In genomic region chr9:20191239-20191840, GRCh38 we compare ENCODE assay signal across 26 cellular contexts.
A peak's percentile ranks its signal among the peaks of the same experiment; 100 is the strongest.
DNase-seq lines count a peak whose midpoint lies in the region; ATAC-seq and TF ChIP-seq lines count a peak whose summit lies in the region.
"Had no signal": no experiment of that assay in that cellular context is flagged by ENCODE, and none has a peak within 500 bp of the region (broad histone marks: within the 10 kb centered on the region; RNA-seq: fewer than 3 reads in every experiment).

No MANE protein-coding gene starts in this region.

- no peak for ATAC-seq in natural killer cell treated with Interleukin-12 subunit alpha and Interleukin-12 subunit beta and Interleukin-15 and Interleukin-18, amount 100 ng/mL, for 72 hours
- no peak for ATAC-seq in GM18870 (IDR thresholded peaks at IDR 0.05; ENCODE audit: unreplicated experiment)
- ATAC-seq: HepG2, mucosa of descending colon had no signal

- no peak overlapping the region for H2BK20ac ChIP-seq in H9 (ENCODE audit: low read depth, low read length, poor library complexity, severe bottlenecking)

- no peak overlapping the region for H3K14ac ChIP-seq in H9 (ENCODE audit: insufficient read depth, low read length)

- DNase-seq in A673 (ENCODE audit: low spot score) (no peak), H9 (no peak), OCI-LY7 (ENCODE audit: low spot score) (no peak), epithelial cell of proximal tubule (ENCODE audit: low read depth) (no peak), NCI-H2107 treated with DMSO at 0.1 percent for 48 hours (lab: John Stamatoyannopoulos, UW; ENCODE audit: unreplicated experiment) (no peak), iPS-NIHi7 (ENCODE audit: extremely low spot score) (no peak)
- no peak for DNase-seq in natural killer cell treated with Interleukin-12 subunit alpha and Interleukin-12 subunit beta and Interleukin-15 and Interleukin-18, amount 100 ng/mL, for 72 hours (ENCODE audit: low spot score)
- DNase-seq: activated B cell treated with CpG ODN at 0.5 μM for 24 hours; activated CD4-positive, alpha-beta memory T cell treated with anti-CD3 and anti-CD28 coated beads, Interleukin-2, amount 10 ng/mL, durations not matched to agents 7 days and 5 days; activated gamma-delta T cell treated with Interleukin-2 at 50 U/mL for 16 hours; activated T-cell treated with anti-CD3 and anti-CD28 coated beads for 4 hours; C1 segment of cervical spinal cord; cortex of kidney; GDM1; immature natural killer cell; NCI-H2081 treated with DMSO at 0.1 percent for 48 hours; NCI-H524; posterior cingulate gyrus; SW 1271; trophoblast cell had no signal

- no peak overlapping the region for H3K4me3 Mint-ChIP-seq in H9
- no peak overlapping the region for H3K4me3 Mint-ChIP-seq in natural killer cell treated with Interleukin-12 subunit alpha and Interleukin-12 subunit beta and Interleukin-15 and Interleukin-18, amount 100 ng/mL, for 72 hours
- H3K4me3 Mint-ChIP-seq: activated B cell treated with CpG ODN at 0.5 μM for 24 hours; activated CD4-positive, alpha-beta memory T cell treated with anti-CD3 and anti-CD28 coated beads, Interleukin-2, amount 10 ng/mL, durations not matched to agents 7 days and 5 days; brain; immature natural killer cell had no signal

- H4K8ac ChIP-seq in H9 (replicated peaks; ENCODE audit: insufficient read length, low read depth, low read length): no peak overlapping the region

- H3K27me3 ChIP-seq in A673 (replicated peaks; ENCODE audit: insufficient read depth, low read depth, low read length, poor library complexity): no peaks in the 10 kb centered on the region
- no peaks in the 10 kb centered on the region for H3K27me3 ChIP-seq in H9 (ENCODE audit: insufficient read depth, low read length)

- H3K9me2 ChIP-seq in OCI-LY7 (ENCODE audit: insufficient read depth, low read length): no peaks in the 10 kb centered on the region

- WGBS in H9 (ENCODE audit: extremely low coverage, insufficient read length, low lambda C conversion rate): no CpG with 5 or more reads among the region's 4 CpGs

- H3K36me3 ChIP-seq in A673 (ENCODE audit: insufficient read depth, low read length, poor library complexity, severe bottlenecking) (no peaks in the 10 kb centered on the region), OCI-LY7 (ENCODE audit: insufficient read depth, low read length) (no peaks in the 10 kb centered on the region)

- H3K79me1 ChIP-seq in H9 (ENCODE audit: insufficient read depth, low read depth, low read length, poor library complexity, severe bottlenecking): no peaks in the 10 kb centered on the region

- H2BK5ac ChIP-seq in H9 (ENCODE audit: insufficient read length, low read length): no peak overlapping the region

- H2BK12ac ChIP-seq in H9 (ENCODE audit: insufficient read length, low read depth, low read length): no peak overlapping the region

- no peaks in the 10 kb centered on the region for H3K23me2 ChIP-seq in H9 (ENCODE audit: insufficient read length, low read depth, low read length, poor library complexity, severe bottlenecking)

- BruUV-seq in A673 (replicated peaks; lab: Mats Ljungman, UMichigan): no TSS peak
- no TSS peak for BruUV-seq in OCI-LY7 (replicated peaks; lab: Mats Ljungman, UMichigan)

- H3K4ac ChIP-seq in H9 (ENCODE audit: low read depth, low read length): no peak overlapping the region

- no peaks in the 10 kb centered on the region for H3K9me3 ChIP-seq in A673 (ENCODE audit: low read depth, low read length, poor library complexity, severe bottlenecking)
- no peaks in the 10 kb centered on the region for H3K9me3 ChIP-seq in H9 (ENCODE audit: control insufficient read depth, low read depth, low read length)
- no peaks in the 10 kb centered on the region for H3K9me3 ChIP-seq in OCI-LY7 (ENCODE audit: low read length)
- H3K9me3 ChIP-seq: mucosa of descending colon had no signal

- H3K79me2 ChIP-seq in H9 (ENCODE audit: insufficient read depth, low read length): no peaks in the 10 kb centered on the region
- H3K79me2 ChIP-seq in OCI-LY7 (ENCODE audit: insufficient read depth, low read depth, low read length): no peaks in the 10 kb centered on the region

- no peak overlapping the region for H3K18ac ChIP-seq in H9 (ENCODE audit: insufficient read length, low read depth, low read length)

- H3K23ac ChIP-seq in H9 (ENCODE audit: insufficient read length, low read depth, low read length): no peak overlapping the region

- H3K27ac Mint-ChIP-seq in H9: no peak overlapping the region
- H3K27ac Mint-ChIP-seq in natural killer cell treated with Interleukin-12 subunit alpha and Interleukin-12 subunit beta and Interleukin-15 and Interleukin-18, amount 100 ng/mL, for 72 hours: no peak overlapping the region
- H3K27ac Mint-ChIP-seq: activated B cell treated with CpG ODN at 0.5 μM for 24 hours; activated CD4-positive, alpha-beta memory T cell treated with anti-CD3 and anti-CD28 coated beads, Interleukin-2, amount 10 ng/mL, durations not matched to agents 7 days and 5 days; brain; immature natural killer cell had no signal

- H4K91ac ChIP-seq in H9 (ENCODE audit: insufficient read length, low read depth, low read length): no peak overlapping the region

- no peak overlapping the region for H2BK15ac ChIP-seq in H9 (ENCODE audit: low read depth, low read length)

- H3K9ac ChIP-seq in H9 (ENCODE audit: extremely low read depth, insufficient read length, low read length): no peak overlapping the region

- H2AFZ ChIP-seq in H9 (ENCODE audit: low read length) (no peak overlapping the region), OCI-LY7 (ENCODE audit: low read length) (no peak overlapping the region)

- intact Hi-C loops in A673 (cut with micrococcal nuclease; ENCODE audit: unreplicated experiment) (no loop called here), OCI-LY7 (cut with micrococcal nuclease; ENCODE audit: unreplicated experiment) (no loop called here)

- no peaks in the 10 kb centered on the region for H3K4me1 ChIP-seq in A673 (ENCODE audit: insufficient read depth, low read length, poor library complexity, severe bottlenecking)
- peaks cover 7% of the 10 kb centered on the region; the same call in 1 of the 2 replicates for H3K4me1 ChIP-seq in H9 (ENCODE audit: insufficient read depth, low read length)
- no peaks in the 10 kb centered on the region for H3K4me1 ChIP-seq in OCI-LY7 (ENCODE audit: insufficient read depth, low read length, poor library complexity, severe bottlenecking)
- H3K4me1 ChIP-seq: A549 had no signal

- H2BK120ac ChIP-seq in H9 (ENCODE audit: low read depth, low read length, poor library complexity, severe bottlenecking): no peak overlapping the region

- H3K4me1 Mint-ChIP-seq in H9: peaks cover 11% of the 10 kb centered on the region in 2 experiments
- H3K4me1 Mint-ChIP-seq in natural killer cell treated with Interleukin-12 subunit alpha and Interleukin-12 subunit beta and Interleukin-15 and Interleukin-18, amount 100 ng/mL, for 72 hours (ENCODE audit: low read depth in 2 of 2): no peaks in the 10 kb centered on the region
- H3K4me1 Mint-ChIP-seq: activated CD4-positive, alpha-beta memory T cell treated with anti-CD3 and anti-CD28 coated beads, Interleukin-2, amount 10 ng/mL, durations not matched to agents 7 days and 5 days; immature natural killer cell had no signal

- no peak overlapping the region for H4K5ac ChIP-seq in H9 (ENCODE audit: insufficient read length, low read depth, low read length)

- H4K20me1 ChIP-seq in H9 (ENCODE audit: control insufficient read depth, insufficient read depth, insufficient read length) (no peaks in the 10 kb centered on the region), OCI-LY7 (ENCODE audit: insufficient read depth, low read length) (no peaks in the 10 kb centered on the region)

- no peak overlapping the region for H3K56ac ChIP-seq in H9 (ENCODE audit: insufficient read length, low read depth, low read length)

- POLR2A ChIA-PET in A673 (lab: Charles Lee; ENCODE audit: low non-redundant PET) (no interaction called here), OCI-LY7 (lab: Charles Lee) (interaction anchor here (0.7 kb wide), 1 partner anchor 169 kb away, joined by 3 read pairs; no protein-coding TSS in a partner anchor)

- H3K4me2 ChIP-seq in H9 (ENCODE audit: insufficient read depth, insufficient read length, low read length) (no peak overlapping the region), OCI-LY7 (ENCODE audit: low read length) (no peak overlapping the region)
- H3K4me2 ChIP-seq: A549 had no signal

- H3K4me3 ChIP-seq in A673 (ENCODE audit: low read depth, low read length, poor library complexity, severe bottlenecking): no peak overlapping the region
- H3K4me3 ChIP-seq in OCI-LY7 (ENCODE audit: low read depth, low read length, poor library complexity, severe bottlenecking): no peak overlapping the region
- no peak overlapping the region for H3K4me3 ChIP-seq in epithelial cell of proximal tubule (ENCODE audit: low read depth, low read length)
- H3K4me3 ChIP-seq: A549, mucosa of descending colon had no signal

- H3K27ac ChIP-seq in A673 (ENCODE audit: low read depth, low read length, poor library complexity, severe bottlenecking): no peak overlapping the region
- H3K27ac ChIP-seq in H9 (ENCODE audit: insufficient read length, low read depth, low read length): no peak overlapping the region
- H3K27ac ChIP-seq in OCI-LY7 (ENCODE audit: low read depth, low read length, poor library complexity, severe bottlenecking): no peak overlapping the region
- H3K27ac ChIP-seq: A549, RWPE1 had no signal

- peaks cover 11 to 12% of the 10 kb centered on the region in 2 experiments for H3K9me3 Mint-ChIP-seq in H9
- peaks cover 3% of the 10 kb centered on the region for H3K9me3 Mint-ChIP-seq in natural killer cell treated with Interleukin-12 subunit alpha and Interleukin-12 subunit beta and Interleukin-15 and Interleukin-18, amount 100 ng/mL, for 72 hours

- peaks cover 0 to 13% (median 6%) of the 10 kb centered on the region in 3 experiments; a peak in 4 of 7 replicates for H3K36me3 Mint-ChIP-seq in H9 (ENCODE audit: insufficient read depth in 1 of 3, low read depth in 3 of 3)
- no peaks in the 10 kb centered on the region for H3K36me3 Mint-ChIP-seq in natural killer cell treated with Interleukin-12 subunit alpha and Interleukin-12 subunit beta and Interleukin-15 and Interleukin-18, amount 100 ng/mL, for 72 hours
- H3K36me3 Mint-ChIP-seq: brain had no signal

- no peaks in the 10 kb centered on the region; the same call in 1 of the 2 replicates for H3K27me3 Mint-ChIP-seq in H9 (ENCODE audit: low read depth)
- peaks cover 0 to 11% of the 10 kb centered on the region in 2 donors for H3K27me3 Mint-ChIP-seq in natural killer cell treated with Interleukin-12 subunit alpha and Interleukin-12 subunit beta and Interleukin-15 and Interleukin-18, amount 100 ng/mL, for 72 hours

- TF ChIP-seq CTCF in A673 (conservative IDR thresholded peaks at IDR 0.05; ENCODE audit: low read depth, low read length) (0 out of 2 replicates have a peak, but pooled peaks have one; percentile 17), H9 (conservative IDR thresholded peaks at IDR 0.05) (peak; percentile 24; the same call in 1 of the 3 replicates), OCI-LY7 (conservative IDR thresholded peaks at IDR 0.05; ENCODE audit: low read length) (peak; percentile 25; the same call in 1 of the 2 replicates), epithelial cell of proximal tubule (conservative IDR thresholded peaks at IDR 0.05; ENCODE audit: low read depth, low read length) (peak; percentile 13)

- H3T11ph ChIP-seq in H9 (ENCODE audit: low read length): no peak overlapping the region

- no peak overlapping the region for H2AK5ac ChIP-seq in H9 (ENCODE audit: insufficient read length, low read length)

- CTCF ChIA-PET in A673 (lab: Charles Lee) (interaction anchor here (1.1 kb wide), 1 partner anchor 13 kb away, joined by 5 read pairs; no protein-coding TSS in a partner anchor), OCI-LY7 (lab: Charles Lee; ENCODE audit: unreplicated experiment) (no interaction called here)
